Comparison of ENCODE assay signal across 16 cellular contexts in genomic region chr4:75179510-75179909, GRCh38.
"Had no signal": no experiment of that assay in that cellular context is flagged by ENCODE, and none has a peak within 500 bp of the region (broad histone marks: within the 10 kb centered on the region; RNA-seq: fewer than 3 reads in every experiment).

No MANE protein-coding gene starts in this region.

- H3K4me3 ChIP-seq: lower lobe of right lung, upper lobe of right lung had no signal

- H3K9me3 ChIP-seq: lower lobe of right lung, upper lobe of right lung had no signal

- H3K4me1 ChIP-seq: lower lobe of right lung, parathyroid adenoma, upper lobe of right lung had no signal

- H3K36me3 Mint-ChIP-seq: naive thymus-derived CD4-positive, alpha-beta T cell had no signal

- H3K4me3 Mint-ChIP-seq: endodermal cell; naive thymus-derived CD4-positive, alpha-beta T cell had no signal

- H3K27me3 ChIP-seq: brain microvascular endothelial cell, upper lobe of right lung had no signal

- ATAC-seq: activated naive CD4-positive, alpha-beta T cell treated with anti-CD3 and anti-CD28 coated beads, Interleukin-2, amount 50 U/mL, for 72 hours; naive thymus-derived CD4-positive, alpha-beta T cell; stimulated activated naive CD8-positive, alpha-beta T cell treated with anti-CD3 and anti-CD28 coated beads, Interleukin-15, Interleukin-2, amounts not matched to agents 100 U/mL and 50 U/mL, for 24 hours; upper lobe of right lung had no signal

- H3K27ac ChIP-seq: brain microvascular endothelial cell, lower lobe of right lung, parathyroid adenoma, upper lobe of right lung had no signal

- H3K9me3 Mint-ChIP-seq: endodermal cell had no signal

- H3K27ac Mint-ChIP-seq: activated naive CD4-positive, alpha-beta T cell treated with anti-CD3 and anti-CD28 coated beads, Interleukin-2, amount 50 U/mL, for 72 hours; endodermal cell; naive thymus-derived CD4-positive, alpha-beta T cell had no signal

- H3K36me3 ChIP-seq: brain microvascular endothelial cell, lower lobe of right lung, upper lobe of right lung had no signal

- DNase-seq: activated effector memory CD4-positive, alpha-beta T cell treated with Interleukin-2 at 50 U/mL for 16 hours; activated T-cell treated with anti-CD3 and anti-CD28 coated beads, Interleukin-2, amount 50 U/mL, for 1 hour; amygdala; brain microvascular endothelial cell; dermis blood vessel endothelial cell; endodermal cell; hypothalamus; lower lobe of right lung; naive thymus-derived CD4-positive, alpha-beta T cell; retina; stimulated activated CD4-positive, alpha-beta T cell treated with anti-CD3 and anti-CD28 coated beads, Interleukin-4, amount 100 ng/mL, for 1 hour; stimulated activated CD8-positive, alpha-beta memory T cell treated with anti-CD3 and anti-CD28 coated beads, Interleukin-4, amount 100 ng/mL, for 48 hours; stimulated activated naive CD8-positive, alpha-beta T cell treated with anti-CD3 and anti-CD28 coated beads, Interleukin-15, Interleukin-2, amounts not matched to agents 100 U/mL and 50 U/mL, for 24 hours; upper lobe of right lung had no signal
